Comparison of ENCODE assay signal across 1 cellular context in genomic region chr19:52171321-52172169, GRCh38.
TF ChIP-seq lines count a peak whose summit lies in the region.

TSS of gene ZNF836 (minus strand) at chr19:52171621. CDS start at chr19:52168072, 3,549 bp downstream.

TF ChIP-seq in GM12878, 131 proteins besides CTCF, POLR2A, EP300 and RAD21 (continued from another document):
- TF ChIP-seq PRDM15 (CRISPR knock-in tag; IDR thresholded peaks at IDR 0.05) (no peak), ZNF622 (IDR thresholded peaks at IDR 0.05) (no peak), RUNX3 (IDR thresholded peaks at IDR 0.05; ENCODE audit: low read length) (0 out of 2 replicates have a peak, but pooled peaks have one; percentile 23), SUZ12 (IDR thresholded peaks at IDR 0.05; ENCODE audit: unreplicated experiment) (no peak), NBN (IDR thresholded peaks at IDR 0.05) (peak; percentile 37; the same call in 1 of the 2 replicates), POLR2AphosphoS5 (IDR thresholded peaks at IDR 0.05; ENCODE audit: low read length) (peak; percentile 59; the same call in 1 of the 2 replicates), ZNF687 (IDR thresholded peaks at IDR 0.05) (0 out of 2 replicates have a peak, but pooled peaks have one; percentile 51), JUNB (IDR thresholded peaks at IDR 0.05) (no peak), ETV6 (conservative IDR thresholded peaks at IDR 0.05 in 1 of 2, IDR thresholded peaks at IDR 0.05 in 1 of 2; ENCODE audit: borderline replicate concordance in 1 of 2, low read depth in 1 of 2) (0 out of 4 replicates have a peak, but pooled peaks of 1 of the 2 experiments have one; percentile 15), RFX5 (IDR thresholded peaks at IDR 0.05; ENCODE audit: low read depth, low read length) (no peak), KDM1A (IDR thresholded peaks at IDR 0.05; ENCODE audit: borderline replicate concordance) (no peak), CBX5 (IDR thresholded peaks at IDR 0.05; ENCODE audit: low read depth) (no peak), NR2C1 (IDR thresholded peaks at IDR 0.05) (peak; percentile 87), SMAD1 (IDR thresholded peaks at IDR 0.05; ENCODE audit: low read depth, partially characterized antibody) (peak; percentile 21), ZBTB40 (IDR thresholded peaks at IDR 0.05; ENCODE audit: borderline replicate concordance) (peak; percentile 79), KAT2A (conservative IDR thresholded peaks at IDR 0.05; ENCODE audit: control insufficient read depth, low read depth, low read length) (no peak), IKZF1 (conservative IDR thresholded peaks at IDR 0.05) (0 out of 2 replicates have a peak, but pooled peaks have one; percentile 11), POLR2AphosphoS2 (IDR thresholded peaks at IDR 0.05; ENCODE audit: low read depth, low read length) (0 out of 2 replicates have a peak, but pooled peaks have one; percentile 43), MTA2 (IDR thresholded peaks at IDR 0.05; ENCODE audit: low read depth) (peak; percentile 46), PML (IDR thresholded peaks at IDR 0.05; ENCODE audit: low read length) (peak; percentile 37; the same call in 1 of the 2 replicates), GABPA (IDR thresholded peaks at IDR 0.05; ENCODE audit: low read depth) (peak; percentile 80), IKZF2 (IDR thresholded peaks at IDR 0.05) (0 out of 4 replicates have a peak, but pooled peaks of 1 of the 2 experiments have one; percentile 39)
